In the genomic region with DNA sequence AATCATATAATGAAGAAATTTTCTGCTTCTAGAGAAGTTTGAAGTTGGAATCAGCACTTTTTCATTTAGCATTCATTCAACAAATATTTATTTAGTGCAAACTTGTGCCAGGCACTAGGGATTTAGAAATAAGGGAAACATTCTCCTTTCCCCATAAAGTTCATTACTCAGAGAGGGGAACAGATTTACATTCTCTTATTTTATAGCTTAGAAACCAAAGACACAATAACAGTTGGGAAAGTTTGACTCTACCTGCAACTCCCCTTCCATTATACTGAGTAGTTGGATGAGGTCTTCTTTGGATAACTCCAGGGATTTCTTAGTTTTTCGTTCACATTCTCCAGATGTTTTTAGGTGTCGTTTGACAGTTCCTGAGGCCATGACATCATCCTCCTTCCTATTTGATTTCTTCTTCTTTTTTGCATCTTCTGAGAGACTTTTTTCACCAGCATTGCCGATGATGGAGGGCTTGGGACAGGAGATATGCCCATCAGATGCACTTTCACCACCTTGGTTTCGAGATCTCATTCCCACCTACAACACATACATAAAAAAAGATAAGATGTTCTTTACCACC, we compare ENCODE assay signal across 23 cellular contexts.
DNase-seq lines count a peak whose midpoint lies in the region; ATAC-seq and TF ChIP-seq lines count a peak whose summit lies in the region.
"Had no signal": no experiment of that assay in that cellular context is flagged by ENCODE, and none has a peak within 500 bp of the region (broad histone marks: within the 10 kb centered on the region; RNA-seq: fewer than 3 reads in every experiment).

No MANE protein-coding gene starts in this region.

- H3K18ac ChIP-seq in mesenchymal stem cell (ENCODE audit: low read depth in 1 of 2, low read length in 2 of 2) = no peak overlapping the region

- H3K4me2 ChIP-seq in OCI-LY3 (ENCODE audit: low read length) (no peak overlapping the region), mesenchymal stem cell (ENCODE audit: low read length, poor library complexity, severe bottlenecking) (no peak overlapping the region), smooth muscle cell (peak overlapping the region; percentile 60)
- H3K4me2 ChIP-seq: PC-9 had no signal

- H3K27me3 ChIP-seq in heart left ventricle (no peaks in the 10 kb centered on the region), right atrium auricular region (no peaks in the 10 kb centered on the region), OCI-LY3 (ENCODE audit: low read depth, low read length) (no peaks in the 10 kb centered on the region), mesenchymal stem cell (ENCODE audit: control insufficient read depth in 1 of 2, insufficient read depth in 1 of 2, low read length in 2 of 2) (no peaks in the 10 kb centered on the region), smooth muscle cell (ENCODE audit: low read depth) (no peaks in the 10 kb centered on the region)
- peaks cover 0 to 7% of the 10 kb centered on the region in 2 donors for H3K27me3 ChIP-seq in naive thymus-derived CD4-positive, alpha-beta T cell (ENCODE audit: control insufficient read depth in 2 of 2, insufficient read depth in 2 of 2, low read length in 2 of 2)

- H3K27me3 Mint-ChIP-seq in naive thymus-derived CD4-positive, alpha-beta T cell = peaks cover 20 to 42% (median 31%) of the 10 kb centered on the region in 5 donors

- peak overlapping the region; percentile 94 for H2AK5ac ChIP-seq in mesenchymal stem cell (ENCODE audit: low read length, severe bottlenecking)

- H3K4ac ChIP-seq in mesenchymal stem cell (ENCODE audit: low read depth in 1 of 2, low read length in 2 of 2) = no peak overlapping the region

- no peak overlapping the region for H2BK5ac ChIP-seq in mesenchymal stem cell (ENCODE audit: low read depth, low read length, poor library complexity, severe bottlenecking)

- H2BK120ac ChIP-seq in mesenchymal stem cell (ENCODE audit: low read depth, low read length) = no peak overlapping the region

- no peak overlapping the region for H4K91ac ChIP-seq in mesenchymal stem cell (ENCODE audit: low read length)

- H3K36me3 ChIP-seq in heart left ventricle (peaks cover 0 to 19% (median 0%) of the 10 kb centered on the region in 9 donors), right atrium auricular region (peaks cover 3% of the 10 kb centered on the region), OCI-LY3 (replicated peaks; ENCODE audit: low read depth, low read length) (peaks cover 2% of the 10 kb centered on the region), mesenchymal stem cell (ENCODE audit: control insufficient read depth in 1 of 2, insufficient read depth in 2 of 2, low read depth in 1 of 2, low read length in 2 of 2) (no peaks in the 10 kb centered on the region), smooth muscle cell (ENCODE audit: low read depth) (no peaks in the 10 kb centered on the region)
- no peaks in the 10 kb centered on the region for H3K36me3 ChIP-seq in naive thymus-derived CD4-positive, alpha-beta T cell (ENCODE audit: control insufficient read depth in 2 of 3, insufficient read depth in 3 of 3, low read length in 3 of 3)

- CTCF ChIA-PET in naive thymus-derived CD4-positive, alpha-beta T cell (lab: Charles Lee) = no interaction called here

- POLR2A ChIA-PET in naive thymus-derived CD4-positive, alpha-beta T cell (lab: Charles Lee) = no interaction called here

- no peaks in the 10 kb centered on the region for H3K36me3 Mint-ChIP-seq in naive thymus-derived CD4-positive, alpha-beta T cell

- 0 out of 2 replicates have a peak overlapping the region, but pooled peaks have one; percentile 12 for H2AFZ ChIP-seq in OCI-LY3 (ENCODE audit: low read depth, low read length)
- no peak overlapping the region for H2AFZ ChIP-seq in mesenchymal stem cell (ENCODE audit: low read depth, low read length)
- H2AFZ ChIP-seq in smooth muscle cell (ENCODE audit: low read depth) = no peak overlapping the region
- H2AFZ ChIP-seq: PC-9 had no signal

- TF ChIP-seq POLR2A in heart left ventricle (IDR thresholded peaks at IDR 0.05) = no peak

- intact Hi-C loops in heart left ventricle (cut with DNase I) = loop anchor here in 2 of 10 donors (5.0 kb wide), 1 partner anchor 78 kb away; a partner anchor contains a TSS
- intact Hi-C loops in naive thymus-derived CD4-positive, alpha-beta T cell (cut with micrococcal nuclease) = no loop called here

- no peak overlapping the region for H4K8ac ChIP-seq in mesenchymal stem cell (ENCODE audit: low read length)

- H2BK12ac ChIP-seq in mesenchymal stem cell (ENCODE audit: low read length in 2 of 2) = no peak overlapping the region

- ATAC-seq in heart left ventricle = no peak
- ATAC-seq in naive thymus-derived CD4-positive, alpha-beta T cell = no peak
- ATAC-seq: HCT116 had no signal

- no peak overlapping the region for H3K23ac ChIP-seq in mesenchymal stem cell (ENCODE audit: low read length in 2 of 2)

- peaks cover 6% of the 10 kb centered on the region for H3F3A ChIP-seq in smooth muscle cell (ENCODE audit: low read depth)

- DNase-seq in heart left ventricle (no peak), right atrium auricular region (ENCODE audit: low spot score) (no peak), mesenchymal stem cell (no peak), smooth muscle cell (lab: John Stamatoyannopoulos, UW; ENCODE audit: unreplicated experiment) (no peak), T-helper 9 cell (no peak), RPMI8226 (no peak)
- DNase-seq in naive thymus-derived CD4-positive, alpha-beta T cell = no peak
- DNase-seq: 8988T, Calu3, DMS79 treated with DMSO at 0.1 percent for 48 hours, GF-D8, KBM-7, MV-4-11, NCI-H1105, NCI-H1436 treated with DMSO at 0.1 percent for 48 hours, NCI-H187 treated with DMSO at 0.1 percent for 48 hours, NCI-H2107, NCI-H524, NCI-H748 treated with DMSO at 0.1 percent for 48 hours, PC-9, SHP77 treated with DMSO at 0.1 percent for 48 hours had no signal

- no peak overlapping the region for H3K14ac ChIP-seq in mesenchymal stem cell (ENCODE audit: low read length in 2 of 2)

- peaks cover 0 to 2% (median 0%) of the 10 kb centered on the region in 7 donors for H3K4me1 Mint-ChIP-seq in naive thymus-derived CD4-positive, alpha-beta T cell

- H3K9me3 Mint-ChIP-seq in naive thymus-derived CD4-positive, alpha-beta T cell = peaks cover 0 to 5% (median 0%) of the 10 kb centered on the region in 11 donors

- H3K27ac Mint-ChIP-seq in naive thymus-derived CD4-positive, alpha-beta T cell = no peak overlapping the region

- H3K79me2 ChIP-seq in OCI-LY3 (ENCODE audit: low read length) (no peaks in the 10 kb centered on the region), smooth muscle cell (ENCODE audit: low read depth) (no peaks in the 10 kb centered on the region)

- H3K9me3 ChIP-seq in heart left ventricle (no peaks in the 10 kb centered on the region), right atrium auricular region (no peaks in the 10 kb centered on the region), OCI-LY3 (ENCODE audit: insufficient read depth, low read length) (0 out of 2 replicates have a peak, but pooled peaks cover 3% of the 10 kb centered on the region), mesenchymal stem cell (ENCODE audit: control insufficient read depth, low read length) (no peaks in the 10 kb centered on the region), smooth muscle cell (replicated peaks; ENCODE audit: low read depth) (no peaks in the 10 kb centered on the region)
- no peaks in the 10 kb centered on the region for H3K9me3 ChIP-seq in naive thymus-derived CD4-positive, alpha-beta T cell (ENCODE audit: control insufficient read depth in 2 of 3, low read length in 3 of 3)

- H3K27ac ChIP-seq in heart left ventricle (peak overlapping the region in 7 of 12 donors; percentile 29 to 61 (median 48)), right atrium auricular region (no peak overlapping the region), OCI-LY3 (ENCODE audit: low read length) (no peak overlapping the region), mesenchymal stem cell (ENCODE audit: low read length, poor library complexity, severe bottlenecking) (peak overlapping the region; percentile 3), smooth muscle cell (ENCODE audit: low read depth) (peak overlapping the region; percentile 70)
- no peak overlapping the region for H3K27ac ChIP-seq in naive thymus-derived CD4-positive, alpha-beta T cell (ENCODE audit: low read depth, low read length)
- H3K27ac ChIP-seq: PC-9 had no signal

- no peak for TF ChIP-seq CTCF in heart left ventricle (IDR thresholded peaks at IDR 0.05)
- no peak for TF ChIP-seq CTCF in right atrium auricular region (IDR thresholded peaks at IDR 0.05)
- TF ChIP-seq CTCF in OCI-LY3 (IDR thresholded peaks at IDR 0.05; ENCODE audit: low read depth, low read length) = no peak
- TF ChIP-seq CTCF in smooth muscle cell (IDR thresholded peaks at IDR 0.05; ENCODE audit: borderline replicate concordance, insufficient read depth, poor library complexity, severe bottlenecking) = no peak

- peaks cover 9 to 84% (median 61%) of the 10 kb centered on the region in 12 donors for H3K4me1 ChIP-seq in heart left ventricle
- peaks cover 0 to 51% of the 10 kb centered on the region in 2 donors for H3K4me1 ChIP-seq in right atrium auricular region
- H3K4me1 ChIP-seq in OCI-LY3 (ENCODE audit: low read length) = no peaks in the 10 kb centered on the region
- H3K4me1 ChIP-seq in mesenchymal stem cell (ENCODE audit: control insufficient read depth, insufficient read depth, low read depth, low read length) = peaks cover 4% of the 10 kb centered on the region
- H3K4me1 ChIP-seq in smooth muscle cell (ENCODE audit: low read depth) = peaks cover 8% of the 10 kb centered on the region
- no peaks in the 10 kb centered on the region for H3K4me1 ChIP-seq in naive thymus-derived CD4-positive, alpha-beta T cell (ENCODE audit: control insufficient read depth in 2 of 2, insufficient read depth in 2 of 2, low read length in 2 of 2)

- no peaks in the 10 kb centered on the region for H4K20me1 ChIP-seq in OCI-LY3 (ENCODE audit: insufficient read depth, low read length)
- no peaks in the 10 kb centered on the region for H4K20me1 ChIP-seq in smooth muscle cell (ENCODE audit: low read depth)

- WGBS in heart left ventricle, 4 donors = 54 to 65% (median 57%) methylated on average over 4 of the region's 4 CpGs
- 77% methylated on average over 4 of the region's 4 CpGs for WGBS in mesenchymal stem cell
- WGBS in smooth muscle cell (ENCODE audit: low lambda C conversion rate) = 66% methylated on average over 4 of the region's 4 CpGs

- H3K4me3 ChIP-seq in heart left ventricle (no peak overlapping the region), right atrium auricular region (no peak overlapping the region), OCI-LY3 (ENCODE audit: low read length) (no peak overlapping the region), mesenchymal stem cell (ENCODE audit: insufficient read depth in 1 of 2, low read depth in 1 of 2, low read length in 2 of 2) (no peak overlapping the region), smooth muscle cell (no peak overlapping the region)
- no peak overlapping the region for H3K4me3 ChIP-seq in naive thymus-derived CD4-positive, alpha-beta T cell (ENCODE audit: low read length)
- H3K4me3 ChIP-seq: PC-9 had no signal

- H3K4me3 Mint-ChIP-seq in naive thymus-derived CD4-positive, alpha-beta T cell = no peak overlapping the region

- H2BK15ac ChIP-seq in mesenchymal stem cell (ENCODE audit: low read depth, poor library complexity, severe bottlenecking) = no peak overlapping the region

- H3K9ac ChIP-seq in OCI-LY3 (ENCODE audit: low read length) (no peak overlapping the region), mesenchymal stem cell (ENCODE audit: low read length) (no peak overlapping the region), smooth muscle cell (ENCODE audit: low read depth) (peak overlapping the region; percentile 21)

- no peaks in the 10 kb centered on the region for H3K79me1 ChIP-seq in mesenchymal stem cell (replicated peaks; ENCODE audit: low read length, poor library complexity, severe bottlenecking)

Comparison
In these comparisons a context has a peak if more than half of its experiments do, and no peak if none do; other contexts are left out.
1. H3K27ac ChIP-seq: peak in heart left ventricle (7 of 12), mesenchymal stem cell (single experiment) and smooth muscle cell (single experiment); none in right atrium auricular region (0 of 2), OCI-LY3 (single experiment) and naive thymus-derived CD4-positive, alpha-beta T cell (single experiment).